Comparison of ENCODE assay signal across 16 cellular contexts in the genomic region with DNA sequence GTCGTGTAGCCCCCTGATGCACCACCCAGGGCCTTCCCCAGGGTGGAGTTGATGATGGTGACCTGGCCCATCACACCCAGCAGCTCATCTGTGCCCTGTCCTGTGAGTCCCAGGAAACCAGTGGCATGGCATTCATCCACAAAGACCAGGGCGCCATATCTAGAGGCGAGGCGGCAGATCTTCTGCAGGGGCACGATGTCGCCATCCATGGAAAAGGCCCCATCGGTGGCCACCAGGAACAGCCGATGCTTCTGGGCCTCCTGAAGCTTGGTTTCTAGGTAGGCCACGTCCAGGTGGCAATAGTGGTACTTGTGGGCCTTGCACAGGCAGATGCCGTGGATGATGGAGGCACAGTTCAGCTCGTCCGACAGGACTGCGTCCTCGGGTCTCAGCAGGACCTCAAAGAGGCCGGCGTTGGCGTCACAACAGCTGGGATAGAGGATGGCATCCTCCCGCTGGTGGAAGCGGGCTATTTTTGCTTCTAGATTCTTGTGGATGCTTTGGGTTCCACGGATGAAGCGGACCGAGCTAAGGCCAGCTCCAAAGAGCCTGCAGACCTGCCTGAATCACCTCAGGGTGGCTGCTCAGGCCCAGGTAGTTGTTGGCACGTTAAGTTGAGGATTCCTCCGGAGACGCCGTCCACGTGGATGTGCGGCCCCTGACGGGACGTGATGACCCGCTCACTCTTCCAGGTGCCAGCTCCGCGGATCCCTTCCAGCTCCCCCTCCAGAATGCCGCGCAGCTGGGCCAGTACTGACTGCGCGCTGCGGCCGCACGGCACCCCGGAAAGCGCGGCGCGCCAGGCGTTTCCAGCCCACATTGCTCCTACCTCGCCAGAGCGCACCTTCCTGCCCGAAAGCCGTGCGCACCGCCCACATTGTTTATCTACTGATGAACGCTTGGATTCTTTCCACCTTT. TPM values are rescaled to one million over a fixed set of nuclear protein-coding genes. Genes with fewer than 3 reads are reported as not detected.
A peak's percentile ranks its signal among the peaks of the same experiment; 100 is the strongest.
DNase-seq lines count a peak whose midpoint lies in the region; ATAC-seq, FAIRE-seq and TF ChIP-seq lines count a peak whose summit lies in the region.
"Had no signal": no experiment of that assay in that cellular context is flagged by ENCODE, and none has a peak within 500 bp of the region (broad histone marks: within the 10 kb centered on the region; RNA-seq: fewer than 3 reads in every experiment).

No MANE protein-coding gene starts in this region.

- POLR2A ChIA-PET in K562 (lab: Yijun Ruan, JAX) (interaction anchor here (0.6 kb wide), 1 partner anchor 19 kb away, joined by 3 read pairs; no protein-coding TSS in a partner anchor), GM10248 (lab: Yijun Ruan, JAX) (no interaction called here), A673 (lab: Charles Lee; ENCODE audit: low non-redundant PET) (interaction anchor here (0.6 kb wide), 1 partner anchor 130 kb away, joined by 4 read pairs; no protein-coding TSS in a partner anchor)

- TF ChIP-seq CTCF in K562 (IDR thresholded peaks at IDR 0.05 in 2 of 3, conservative IDR thresholded peaks at IDR 0.05 in 1 of 3; ENCODE audit: insufficient read depth in 2 of 3, low read depth in 1 of 3, low read length in 3 of 3) (no peak), glutamatergic neuron (IDR thresholded peaks at IDR 0.05; ENCODE audit: partially characterized antibody, unreplicated experiment) (no peak), osteocyte (IDR thresholded peaks at IDR 0.05) (no peak), GM10248 (IDR thresholded peaks at IDR 0.05; ENCODE audit: control extremely low read depth, extremely low read depth, low read depth, missing control alignments) (no peak), A673 (conservative IDR thresholded peaks at IDR 0.05; ENCODE audit: low read depth, low read length) (no peak)

- TF ChIP-seq POLR2A in K562 (conservative IDR thresholded peaks at IDR 0.05), result no peak

- no peak overlapping the region for H3K27ac ChIP-seq in K562 (ENCODE audit: extremely low read depth, low read depth, low read length)
- H3K27ac ChIP-seq in A673 (ENCODE audit: low read depth, low read length, poor library complexity, severe bottlenecking), result no peak overlapping the region
- H3K27ac ChIP-seq: A549, BLaER1, GM23248 had no signal

- intact Hi-C loops in K562 (cut with micrococcal nuclease) (no loop called here), A673 (cut with micrococcal nuclease; ENCODE audit: unreplicated experiment) (no loop called here)

- H3K4me1 ChIP-seq in K562 (replicated peaks in 1 of 2; ENCODE audit: control insufficient read depth in 2 of 2, insufficient read depth in 2 of 2, low read length in 2 of 2), result no peaks in the 10 kb centered on the region
- H3K4me1 ChIP-seq in A673 (ENCODE audit: insufficient read depth, low read length, poor library complexity, severe bottlenecking), result no peaks in the 10 kb centered on the region
- H3K4me1 ChIP-seq: A549, BLaER1, Caco-2 had no signal

- WGBS in K562 (ENCODE audit: insufficient coverage, low coverage, missing lambda C conversion rate), result 97% methylated on average over 19 of the region's 53 CpGs

- no peak for TF ChIP-seq RAD21 in K562 (CRISPR knock-in tag; conservative IDR thresholded peaks at IDR 0.05 in 1 of 2, IDR thresholded peaks at IDR 0.05 in 1 of 2)

- H3K36me3 Mint-ChIP-seq in glutamatergic neuron (ENCODE audit: unreplicated experiment) (peaks cover 17% of the 10 kb centered on the region), osteocyte (ENCODE audit: unreplicated experiment) (peaks cover 26% of the 10 kb centered on the region)

- ATAC-seq in K562, result no peak
- no peak for ATAC-seq in HG03159 (IDR thresholded peaks at IDR 0.05; ENCODE audit: unreplicated experiment)
- ATAC-seq: GM12878 had no signal

- TF ChIP-seq EP300 in K562 (IDR thresholded peaks at IDR 0.05; ENCODE audit: low read length), result no peak

- H3K9me3 Mint-ChIP-seq in glutamatergic neuron (ENCODE audit: unreplicated experiment) (peaks cover 14% of the 10 kb centered on the region), osteocyte (ENCODE audit: unreplicated experiment) (peaks cover 6% of the 10 kb centered on the region)

- H3K4me1 Mint-ChIP-seq in glutamatergic neuron (ENCODE audit: low read depth, unreplicated experiment) (no peaks in the 10 kb centered on the region), osteocyte (ENCODE audit: unreplicated experiment) (no peaks in the 10 kb centered on the region)
- H3K4me1 Mint-ChIP-seq: H9 had no signal

- no peaks in the 10 kb centered on the region for H3K9me1 ChIP-seq in K562 (ENCODE audit: control insufficient read depth, insufficient read depth, low read length)

- DNase-seq in K562 (ENCODE audit: extremely low read depth in 1 of 4, low spot score in 3 of 4) (no peak), glutamatergic neuron (no peak), osteocyte (ENCODE audit: extremely low spot score, unreplicated experiment) (peak; percentile 82), urothelium cell line (ENCODE audit: low spot score) (no peak), GM10248 (ENCODE audit: extremely low spot score) (no peak), AML-193 (lab: John Stamatoyannopoulos, UW) (no peak), A673 (ENCODE audit: low spot score) (no peak)
- DNase-seq: Caco-2; CD8-positive, alpha-beta memory T cell; GF-D8; GM23248; H9 had no signal

- no TSS peak for BruUV-seq in K562 (replicated peaks; lab: Mats Ljungman, UMichigan)
- no TSS peak for BruUV-seq in A673 (replicated peaks; lab: Mats Ljungman, UMichigan)

- H3K27me3 Mint-ChIP-seq in glutamatergic neuron (ENCODE audit: unreplicated experiment), result no peaks in the 10 kb centered on the region
- H3K27me3 Mint-ChIP-seq in osteocyte (ENCODE audit: unreplicated experiment), result no peaks in the 10 kb centered on the region
- H3K27me3 Mint-ChIP-seq: CD8-positive, alpha-beta memory T cell had no signal

- no peak overlapping the region for H3K4me2 ChIP-seq in K562 (ENCODE audit: insufficient read depth, low read length)
- H3K4me2 ChIP-seq: A549, BLaER1 had no signal

- CTCF ChIA-PET in K562 (lab: Yijun Ruan, JAX; ENCODE audit: low intra/inter-chr PET ratio), result no interaction called here
- CTCF ChIA-PET in GM10248 (lab: Yijun Ruan, JAX), result interaction anchor here (1.8 kb wide), 1 partner anchor 51 kb away, joined by 3 read pairs; the partner anchor contains the start of gene PPP2R5E
- CTCF ChIA-PET in A673 (lab: Charles Lee), result no interaction called here

- H3K36me3 ChIP-seq in K562 (ENCODE audit: control insufficient read depth, insufficient read depth, low read length) (peaks cover 17% of the 10 kb centered on the region), A673 (ENCODE audit: insufficient read depth, low read length, poor library complexity, severe bottlenecking) (peaks cover 12% of the 10 kb centered on the region)

- no peak overlapping the region for H3K4me3 ChIP-seq in K562
- no peak overlapping the region for H3K4me3 ChIP-seq in A673 (ENCODE audit: low read depth, low read length, poor library complexity, severe bottlenecking)
- H3K4me3 ChIP-seq: A549, BLaER1, GM12878, GM23248 had no signal

- H2AFZ ChIP-seq in K562 (ENCODE audit: low read depth, low read length), result no peak overlapping the region
- H2AFZ ChIP-seq: GM23248 had no signal

- H3K79me2 ChIP-seq in K562 (ENCODE audit: control insufficient read depth, insufficient read depth, low read length), result no peaks in the 10 kb centered on the region

- in situ Hi-C loops in K562 (cut with MboI), result no loop called here

- H3K27me3 ChIP-seq in K562 (ENCODE audit: control insufficient read depth in 2 of 2, insufficient read depth in 2 of 2, low read length in 2 of 2), result no peaks in the 10 kb centered on the region
- H3K27me3 ChIP-seq in A673 (replicated peaks; ENCODE audit: insufficient read depth, low read depth, low read length, poor library complexity), result no peaks in the 10 kb centered on the region
- H3K27me3 ChIP-seq: BLaER1 had no signal

- no peak for FAIRE-seq in K562 (lab: Jason Lieb, UNC)
- FAIRE-seq in urothelium cell line (lab: Jason Lieb, UNC), result peak; percentile 93
- FAIRE-seq: A549, GM12878 had no signal

- H3K27ac Mint-ChIP-seq in glutamatergic neuron (ENCODE audit: unreplicated experiment), result peak overlapping the region; percentile 38
- no peak overlapping the region for H3K27ac Mint-ChIP-seq in osteocyte (ENCODE audit: unreplicated experiment)
- H3K27ac Mint-ChIP-seq: H9 had no signal

- no peaks in the 10 kb centered on the region for H4K20me1 ChIP-seq in K562 (replicated peaks; ENCODE audit: control insufficient read depth, insufficient read depth, low read length)
- H4K20me1 ChIP-seq: BLaER1 had no signal

- no peak overlapping the region for H3K9ac ChIP-seq in K562 (ENCODE audit: insufficient read depth in 1 of 2, low read depth in 2 of 2, low read length in 2 of 2)
- H3K9ac ChIP-seq: BLaER1, GM23248 had no signal

- no peaks in the 10 kb centered on the region; the same call in none of the 2 replicates for H3K9me3 ChIP-seq in K562 (replicated peaks; ENCODE audit: control insufficient read depth, insufficient read depth, low read depth, low read length)
- peaks cover 7% of the 10 kb centered on the region for H3K9me3 ChIP-seq in A673 (ENCODE audit: low read depth, low read length, poor library complexity, severe bottlenecking)

- no peak overlapping the region for H3K4me3 Mint-ChIP-seq in glutamatergic neuron (ENCODE audit: unreplicated experiment)
- no peak overlapping the region for H3K4me3 Mint-ChIP-seq in osteocyte (ENCODE audit: unreplicated experiment)
- H3K4me3 Mint-ChIP-seq: CD8-positive, alpha-beta memory T cell; H9 had no signal

RNA-seq across cellular contexts. Expression of gene WDR89, which starts 47.0 kb away (rescaled TPM):
- total RNA-seq in K562 (2011; cell fraction: chromatin; rRNA removed; ENCODE audit: low replicate concordance), result 4.0 and 23.3 TPM in 2 replicates
- total RNA-seq in K562 (2011; cell fraction: nucleolus; rRNA removed), result 3.0 and 4.3 TPM in 2 replicates
- 7.2 and 7.7 TPM in 2 replicates for total RNA-seq in K562 (2011; cell fraction: nucleoplasm; rRNA removed)
- 11.3 and 11.7 TPM in 2 replicates for total RNA-seq in K562 (2014; rRNA removed)
- 25.6 and 27.7 TPM in 2 replicates for total RNA-seq in K562 (2014; rRNA removed; fragmentation: Illumina TruSeq; extraction: Trizol)
- 16.0 and 18.0 TPM in 2 replicates for total RNA-seq in K562 (2015; rRNA removed; fragmentation: Illumina TruSeq; extraction: Trizol)
- 15.7 and 19.0 TPM in 2 replicates for total RNA-seq in K562 (2021)
- polyA plus RNA-seq in K562 (2011; rRNA removed), result 13.7 and 20.1 TPM in 2 replicates
- 2.0 and 6.1 TPM in 2 replicates for polyA plus RNA-seq in K562 (2011; cell fraction: cytosol; rRNA removed)
- 2.8 and 5.5 TPM in 2 replicates for polyA plus RNA-seq in K562 (2011; cell fraction: nucleus; rRNA removed)
- polyA plus RNA-seq in K562 (2012), result 8.0 and 14.1 TPM in 2 replicates
- polyA plus RNA-seq in K562 (2014; fragmentation: Illumina TruSeq; extraction: Trizol), result 13.2 and 14.9 TPM in 2 replicates
- polyA plus RNA-seq in K562 (2014; fragmentation: Nextera tagmentation; extraction: Ambion mirVana), result 10 to 100 TPM; 16.2 to 23.8 TPM
- polyA plus RNA-seq in K562 (2014; rRNA removed), result 9.3 and 9.9 TPM in 2 replicates
- 39.8 and 48.7 TPM in 2 replicates for polyA minus RNA-seq in K562 (2011; rRNA and poly(A)+ RNA removed)
- polyA minus RNA-seq in K562 (2011; cell fraction: cytosol; rRNA and poly(A)+ RNA removed), result 7.3 and 8.8 TPM in 2 replicates
- 3.1 and 7.4 TPM in 2 replicates for polyA minus RNA-seq in K562 (2011; cell fraction: nucleus; rRNA and poly(A)+ RNA removed)
- total RNA-seq in glutamatergic neuron (ENCODE audit: unreplicated experiment), result 9.6 TPM
- total RNA-seq in osteocyte, result 8.8 and 9.2 TPM in 2 replicates
- 19.0 and 23.6 TPM in 2 replicates for total RNA-seq in A673 (2021)

RNA-seq across cellular contexts. Expression of gene PPP2R5E, which starts 51.5 kb away (rescaled TPM):
- total RNA-seq in K562 (2011; cell fraction: chromatin; rRNA removed; ENCODE audit: low replicate concordance), result 13.7 and 28.3 TPM in 2 replicates
- total RNA-seq in K562 (2011; cell fraction: nucleolus; rRNA removed), result 10.8 TPM in 2 replicates
- total RNA-seq in K562 (2011; cell fraction: nucleoplasm; rRNA removed), result 19.8 and 35.3 TPM in 2 replicates
- 5.1 and 5.2 TPM in 2 replicates for total RNA-seq in K562 (2014; rRNA removed)
- 15.6 and 18.1 TPM in 2 replicates for total RNA-seq in K562 (2014; rRNA removed; fragmentation: Illumina TruSeq; extraction: Trizol)
- 14.1 and 14.5 TPM in 2 replicates for total RNA-seq in K562 (2015; rRNA removed; fragmentation: Illumina TruSeq; extraction: Trizol)
- total RNA-seq in K562 (2021), result 30.3 and 30.8 TPM in 2 replicates
- 5.5 and 11.0 TPM in 2 replicates for polyA plus RNA-seq in K562 (2011; rRNA removed)
- 3.1 and 3.5 TPM in 2 replicates for polyA plus RNA-seq in K562 (2011; cell fraction: cytosol; rRNA removed)
- polyA plus RNA-seq in K562 (2011; cell fraction: nucleus; rRNA removed), result 3.8 and 4.2 TPM in 2 replicates
- 13.1 and 15.3 TPM in 2 replicates for polyA plus RNA-seq in K562 (2012)
- 15.8 and 18.4 TPM in 2 replicates for polyA plus RNA-seq in K562 (2014; fragmentation: Illumina TruSeq; extraction: Trizol)
- polyA plus RNA-seq in K562 (2014; fragmentation: Nextera tagmentation; extraction: Ambion mirVana), result 1 to 10 TPM; 4.2 to 6.2 TPM
- 8.9 and 9.0 TPM in 2 replicates for polyA plus RNA-seq in K562 (2014; rRNA removed)
- 16.0 and 18.8 TPM in 2 replicates for polyA minus RNA-seq in K562 (2011; rRNA and poly(A)+ RNA removed)
- 12.3 and 20.4 TPM in 2 replicates for polyA minus RNA-seq in K562 (2011; cell fraction: cytosol; rRNA and poly(A)+ RNA removed)
- 6.3 and 9.1 TPM in 2 replicates for polyA minus RNA-seq in K562 (2011; cell fraction: nucleus; rRNA and poly(A)+ RNA removed)
- total RNA-seq in glutamatergic neuron (ENCODE audit: unreplicated experiment), result 67.7 TPM
- 43.3 and 43.7 TPM in 2 replicates for total RNA-seq in osteocyte
- total RNA-seq in A673 (2021), result 64.3 and 66.0 TPM in 2 replicates
